In the genomic region with DNA sequence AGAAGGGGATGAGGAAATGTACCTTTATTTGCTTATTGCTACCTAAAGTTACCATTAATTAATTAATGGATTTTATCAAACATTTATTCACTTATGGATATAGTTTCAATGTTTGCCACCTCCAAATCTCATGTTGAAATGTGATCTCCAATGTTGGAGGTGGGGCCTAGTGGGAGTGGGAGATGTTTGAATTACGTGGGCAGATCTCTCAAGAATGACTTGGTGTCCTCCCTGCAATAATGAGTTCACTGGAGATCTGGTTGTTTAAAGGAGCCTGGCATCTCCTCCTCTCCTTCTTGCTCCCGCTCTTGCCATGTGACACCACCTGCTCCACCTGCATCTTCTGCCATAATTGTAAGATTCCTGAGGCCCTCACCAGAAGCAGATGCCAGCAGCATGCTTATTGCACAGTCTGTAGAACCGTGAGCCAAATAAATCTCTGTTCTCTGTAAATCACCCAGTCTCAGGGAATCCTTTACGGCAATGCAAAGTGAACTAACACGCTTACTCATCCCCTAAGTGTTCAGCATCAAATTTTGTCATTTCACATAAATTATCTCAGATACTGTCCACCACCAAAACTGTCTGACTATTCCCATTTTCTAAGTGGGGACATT, we compare ENCODE assay signal across 20 cellular contexts. TPM values are rescaled to one million over a fixed set of nuclear protein-coding genes. Genes with fewer than 3 reads are reported as not detected.
A peak's percentile ranks its signal among the peaks of the same experiment; 100 is the strongest.
DNase-seq lines count a peak whose midpoint lies in the region; ATAC-seq and TF ChIP-seq lines count a peak whose summit lies in the region.
"Had no signal": no experiment of that assay in that cellular context is flagged by ENCODE, and none has a peak within 500 bp of the region (broad histone marks: within the 10 kb centered on the region; RNA-seq: fewer than 3 reads in every experiment).

No MANE protein-coding gene starts in this region.

- no peak overlapping the region for H3K4me2 ChIP-seq in mesenchymal stem cell (ENCODE audit: low read length, poor library complexity, severe bottlenecking)

- peaks cover 51% of the 10 kb centered on the region for H3K4me1 Mint-ChIP-seq in brain
- H3K4me1 Mint-ChIP-seq: CD4-positive, alpha-beta memory T cell; T-cell had no signal

- H2BK5ac ChIP-seq in mesenchymal stem cell (ENCODE audit: low read depth, low read length, poor library complexity, severe bottlenecking): no peak overlapping the region

- TF ChIP-seq CTCF in brain (conservative IDR thresholded peaks at IDR 0.05) (no peak), spleen (IDR thresholded peaks at IDR 0.05 in 8 of 11, conservative IDR thresholded peaks at IDR 0.05 in 3 of 11) (no peak)

- H3K9me3 ChIP-seq in MG63 (no peaks in the 10 kb centered on the region), mesenchymal stem cell (ENCODE audit: control insufficient read depth, low read length) (no peaks in the 10 kb centered on the region), spleen (peaks cover 0 to under 1% (median 0%) of the 10 kb centered on the region in 8 donors)
- H3K9me3 ChIP-seq: Caco-2 had no signal

- no peaks in the 10 kb centered on the region for H3K9me3 Mint-ChIP-seq in brain
- H3K9me3 Mint-ChIP-seq: T-cell had no signal

- H3K14ac ChIP-seq in mesenchymal stem cell (ENCODE audit: low read length in 2 of 2): no peak overlapping the region

- no peak overlapping the region for H3K4me3 ChIP-seq in MG63
- H3K4me3 ChIP-seq in mesenchymal stem cell (ENCODE audit: insufficient read depth in 1 of 2, low read depth in 1 of 2, low read length in 2 of 2): no peak overlapping the region
- H3K4me3 ChIP-seq in spleen: no peak overlapping the region
- H3K4me3 ChIP-seq: BLaER1 treated with 17β-estradiol and CSF1 and Interleukin-3, amounts not matched to agents 10 nM and 100 nM had no signal

- no peak for ATAC-seq in left colon
- ATAC-seq in GM18868 (IDR thresholded peaks at IDR 0.05; ENCODE audit: unreplicated experiment): no peak
- ATAC-seq: SK-N-SH treated with all-trans-retinoic acid at 6 μM for 48 hours, T-cell had no signal

- intact Hi-C loops in left colon (cut with DNase I, micrococcal nuclease) (no loop called here), spleen (cut with DNase I; ENCODE audit: low total_unique reads) (no loop called here)

- H3K23ac ChIP-seq in mesenchymal stem cell (ENCODE audit: low read length in 2 of 2): no peak overlapping the region

- H3K18ac ChIP-seq in mesenchymal stem cell (ENCODE audit: low read depth in 1 of 2, low read length in 2 of 2): no peak overlapping the region

- no peaks in the 10 kb centered on the region for H3K79me1 ChIP-seq in mesenchymal stem cell (replicated peaks; ENCODE audit: low read length, poor library complexity, severe bottlenecking)

- peak overlapping the region in 1 of 5 experiments; percentile 18 for H3K4me3 Mint-ChIP-seq in brain
- H3K4me3 Mint-ChIP-seq: CD4-positive, alpha-beta memory T cell; T-cell had no signal

- no peak for TF ChIP-seq POLR2A in spleen (IDR thresholded peaks at IDR 0.05)

- no peak overlapping the region for H4K91ac ChIP-seq in mesenchymal stem cell (ENCODE audit: low read length)

- peak; percentile 11 for DNase-seq in Ammon's horn (ENCODE audit: low spot score)
- DNase-seq in MG63: peak; percentile 23
- DNase-seq in mesenchymal stem cell: no peak
- no peak for DNase-seq in left colon
- DNase-seq in spleen: no peak
- DNase-seq: ACHN; Caco-2; CD4-positive, alpha-beta memory T cell; GDM1; Kasumi-1; NCI-H1417 treated with DMSO at 0.1 percent for 48 hours; NCI-H1930; NCI-H226; NCI-H510A treated with DMSO at 0.1 percent for 48 hours; SIG-M5; T-cell had no signal

- H3K27ac ChIP-seq in mesenchymal stem cell (ENCODE audit: low read length, poor library complexity, severe bottlenecking): no peak overlapping the region
- H3K27ac ChIP-seq in spleen: no peak overlapping the region
- H3K27ac ChIP-seq: BLaER1 treated with 17β-estradiol and CSF1 and Interleukin-3, amounts not matched to agents 10 nM and 100 nM had no signal

- WGBS in mesenchymal stem cell: 83% methylated on average over 4 of the region's 5 CpGs
- 69 to 83% (median 77%) methylated on average over 5 of the region's 5 CpGs for WGBS in spleen, 5 donors

- peak overlapping the region in 3 of 5 experiments; percentile 52 to 71 (median 63) for H3K27ac Mint-ChIP-seq in brain
- H3K27ac Mint-ChIP-seq: CD4-positive, alpha-beta memory T cell; T-cell had no signal

- H2BK12ac ChIP-seq in mesenchymal stem cell (ENCODE audit: low read length in 2 of 2): no peak overlapping the region

- H3K27me3 ChIP-seq in MG63 (no peaks in the 10 kb centered on the region), mesenchymal stem cell (ENCODE audit: control insufficient read depth in 1 of 2, insufficient read depth in 1 of 2, low read length in 2 of 2) (peaks cover 0 to 5% of the 10 kb centered on the region in 2 experiments), spleen (replicated peaks in 1 of 7) (peaks cover 0 to 21% (median 3%) of the 10 kb centered on the region in 7 donors)
- H3K27me3 ChIP-seq: BLaER1 treated with 17β-estradiol and CSF1 and Interleukin-3, amounts not matched to agents 10 nM and 100 nM had no signal

- H3K4ac ChIP-seq in mesenchymal stem cell (ENCODE audit: low read depth in 1 of 2, low read length in 2 of 2): no peak overlapping the region

- H3K9ac ChIP-seq in mesenchymal stem cell (ENCODE audit: low read length): no peak overlapping the region
- H3K9ac ChIP-seq: BLaER1 treated with 17β-estradiol and CSF1 and Interleukin-3, amounts not matched to agents 10 nM and 100 nM had no signal

- H3K4me1 ChIP-seq in mesenchymal stem cell (ENCODE audit: control insufficient read depth, insufficient read depth, low read depth, low read length): no peaks in the 10 kb centered on the region
- no peaks in the 10 kb centered on the region for H3K4me1 ChIP-seq in spleen
- H3K4me1 ChIP-seq: Caco-2 had no signal

- H4K8ac ChIP-seq in mesenchymal stem cell (ENCODE audit: low read length): no peak overlapping the region

- no peaks in the 10 kb centered on the region for H3K36me3 Mint-ChIP-seq in brain
- H3K36me3 Mint-ChIP-seq: CD4-positive, alpha-beta memory T cell; T-cell had no signal

- H2BK120ac ChIP-seq in mesenchymal stem cell (ENCODE audit: low read depth, low read length): no peak overlapping the region

- H3K27me3 Mint-ChIP-seq in brain: no peaks in the 10 kb centered on the region
- H3K27me3 Mint-ChIP-seq: CD4-positive, alpha-beta memory T cell had no signal

- peak overlapping the region; percentile 10 for H2AFZ ChIP-seq in mesenchymal stem cell (ENCODE audit: low read depth, low read length)

- H2BK15ac ChIP-seq in mesenchymal stem cell (ENCODE audit: low read depth, poor library complexity, severe bottlenecking): no peak overlapping the region

- H3K36me3 ChIP-seq in MG63 (no peaks in the 10 kb centered on the region), mesenchymal stem cell (ENCODE audit: control insufficient read depth in 1 of 2, insufficient read depth in 2 of 2, low read depth in 1 of 2, low read length in 2 of 2) (no peaks in the 10 kb centered on the region), spleen (no peaks in the 10 kb centered on the region)
- H3K36me3 ChIP-seq: BLaER1 treated with 17β-estradiol and CSF1 and Interleukin-3, amounts not matched to agents 10 nM and 100 nM had no signal

- no peak overlapping the region for H2AK5ac ChIP-seq in mesenchymal stem cell (ENCODE audit: low read length, severe bottlenecking)

RNA-seq across cellular contexts. Expression of gene SYN3, which starts 51.5 kb away (rescaled TPM):
- not detected in 2 replicates for total RNA-seq in MG63 (2014; rRNA removed; shearing (Covaris generic); ENCODE audit: low replicate concordance)
- polyA plus RNA-seq in brain (ENCODE audit: insufficient read depth, low read depth, low replicate concordance): 1.3 TPM
- 0.01 TPM for polyA plus RNA-seq in mesenchymal stem cell (2013, experiment 1 of 2)
- 0.05 TPM for polyA plus RNA-seq in mesenchymal stem cell (2013, experiment 2 of 2)
- under 1 TPM; 0.15 to 0.92 TPM for total RNA-seq in left colon
- 1 to 10 TPM; 1.0 to 8.4 (median 2.9) TPM for total RNA-seq in spleen
- polyA plus RNA-seq in spleen: 1 to 10 TPM in 1 of 3 donors, under 1 TPM in 2; 0.65 to 3.6 (median 0.96) TPM
- total RNA-seq: Caco-2; CD4-positive, alpha-beta memory T cell had no signal
- polyA plus RNA-seq: CD4-positive, alpha-beta memory T cell had no signal

Comparison
In these comparisons a context has a peak if more than half of its experiments do, and no peak if none do; other contexts are left out.
1. DNase-seq: peak in Ammon's horn (single experiment) and MG63 (single experiment); none in mesenchymal stem cell (single experiment), left colon (0 of 2) and spleen (single experiment).